Comparison of ENCODE assay signal across 13 cellular contexts in genomic region chr17:49843774-49844350, GRCh38. TPM values are rescaled to one million over a fixed set of nuclear protein-coding genes. Genes with fewer than 3 reads are reported as not detected.
DNase-seq lines count a peak whose midpoint lies in the region; ATAC-seq, FAIRE-seq and TF ChIP-seq lines count a peak whose summit lies in the region.
"Had no signal": no experiment of that assay in that cellular context is flagged by ENCODE, and none has a peak within 500 bp of the region (broad histone marks: within the 10 kb centered on the region; RNA-seq: fewer than 3 reads in every experiment).

No MANE protein-coding gene starts in this region.

- H3K9me2 ChIP-seq in MM.1S (replicated peaks; ENCODE audit: insufficient read depth, low read length) = no peaks in the 10 kb centered on the region

- H2AFZ ChIP-seq in MM.1S (ENCODE audit: low read length) = no peak overlapping the region

- no peaks in the 10 kb centered on the region for H3F3A ChIP-seq in MM.1S (ENCODE audit: insufficient read depth, low read length)

- H3K9ac ChIP-seq in MM.1S (ENCODE audit: low read length) = no peak overlapping the region

- no peak for FAIRE-seq in bronchial epithelial cell (lab: Jason Lieb, UNC)

- ATAC-seq in activated CD8-positive, alpha-beta memory T cell treated with anti-CD3 and anti-CD28 coated beads, Interleukin-2, amount 10 ng/mL, durations not matched to agents 7 days and 5 days = peak; percentile 42
- no peak for ATAC-seq in GM18517 (IDR thresholded peaks at IDR 0.05; ENCODE audit: unreplicated experiment)

- peak; percentile 48 for DNase-seq in activated CD8-positive, alpha-beta memory T cell treated with anti-CD3 and anti-CD28 coated beads, Interleukin-2, amount 10 ng/mL, durations not matched to agents 7 days and 5 days
- DNase-seq in activated CD8-positive, alpha-beta memory T cell treated with anti-CD3 and anti-CD28 coated beads, Interleukin-2, amount 50 U/mL, for 4 hours = no peak
- DNase-seq in MM.1S (no peak), bronchial epithelial cell (ENCODE audit: low read depth) (no peak), posterior vena cava (ENCODE audit: low spot score) (peak; percentile 22), kidney tubule cell (ENCODE audit: low spot score) (no peak), pons (ENCODE audit: low spot score) (no peak)
- DNase-seq: COR-L47, foreskin melanocyte, GOT3 had no signal

- no peaks in the 10 kb centered on the region for H3K4me1 ChIP-seq in MM.1S (ENCODE audit: low read length)

- H3K27me3 ChIP-seq in MM.1S (replicated peaks; ENCODE audit: insufficient read depth, low read length) (no peaks in the 10 kb centered on the region), bronchial epithelial cell (ENCODE audit: control insufficient read depth, insufficient read depth, low read length) (no peaks in the 10 kb centered on the region)

- CTCF ChIA-PET in activated CD8-positive, alpha-beta memory T cell treated with anti-CD3 and anti-CD28 coated beads, Interleukin-2, amount 10 ng/mL, durations not matched to agents 7 days and 5 days (lab: Charles Lee) = interaction anchor here (0.8 to 1.9 kb wide), 6 partner anchors 11 to 276 kb away, joined by 3 to 6 read pairs (median 4); no protein-coding TSS in a partner anchor

- H3K79me2 ChIP-seq in MM.1S (ENCODE audit: low read length) = no peaks in the 10 kb centered on the region

- no peak overlapping the region for H3K27ac ChIP-seq in MM.1S (ENCODE audit: low read length)

- no peaks in the 10 kb centered on the region for H3K9me3 ChIP-seq in MM.1S (replicated peaks; ENCODE audit: insufficient read depth, low read length)

- H3K27me3 Mint-ChIP-seq in activated CD8-positive, alpha-beta memory T cell treated with anti-CD3 and anti-CD28 coated beads, Interleukin-2, amount 10 ng/mL, durations not matched to agents 7 days and 5 days = no peaks in the 10 kb centered on the region

- intact Hi-C loops in posterior vena cava (cut with DNase I) = no loop called here

- H3K36me3 ChIP-seq in MM.1S (replicated peaks; ENCODE audit: insufficient read depth, low read length) (no peaks in the 10 kb centered on the region), bronchial epithelial cell (ENCODE audit: control insufficient read depth, insufficient read depth, low read length) (no peaks in the 10 kb centered on the region)

- H3K4me3 Mint-ChIP-seq in activated CD8-positive, alpha-beta memory T cell treated with anti-CD3 and anti-CD28 coated beads, Interleukin-2, amount 10 ng/mL, durations not matched to agents 7 days and 5 days = no peak overlapping the region

- H3K9me3 Mint-ChIP-seq in activated CD8-positive, alpha-beta memory T cell treated with anti-CD3 and anti-CD28 coated beads, Interleukin-2, amount 10 ng/mL, durations not matched to agents 7 days and 5 days (ENCODE audit: low read depth) = no peaks in the 10 kb centered on the region

- TF ChIP-seq CTCF in MM.1S (IDR thresholded peaks at IDR 0.05; ENCODE audit: low read length) (peak; percentile 47), bronchial epithelial cell (IDR thresholded peaks at IDR 0.05; ENCODE audit: insufficient read depth, low read length, severe bottlenecking) (peak; percentile 59)

- no peak overlapping the region for H3K4me2 ChIP-seq in MM.1S (ENCODE audit: low read depth, low read length)

- H3K27ac Mint-ChIP-seq in activated CD8-positive, alpha-beta memory T cell treated with anti-CD3 and anti-CD28 coated beads, Interleukin-2, amount 10 ng/mL, durations not matched to agents 7 days and 5 days = no peak overlapping the region

- no peak overlapping the region for H3K4me3 ChIP-seq in MM.1S (ENCODE audit: low read length)
- H3K4me3 ChIP-seq in bronchial epithelial cell (ENCODE audit: low read depth, low read length) = no peak overlapping the region

- peaks cover 15% of the 10 kb centered on the region for H3K4me1 Mint-ChIP-seq in activated CD8-positive, alpha-beta memory T cell treated with anti-CD3 and anti-CD28 coated beads, Interleukin-2, amount 10 ng/mL, durations not matched to agents 7 days and 5 days

- no peaks in the 10 kb centered on the region for H4K20me1 ChIP-seq in MM.1S (ENCODE audit: insufficient read depth, low read length)

- no peaks in the 10 kb centered on the region for H3K36me3 Mint-ChIP-seq in activated CD8-positive, alpha-beta memory T cell treated with anti-CD3 and anti-CD28 coated beads, Interleukin-2, amount 10 ng/mL, durations not matched to agents 7 days and 5 days

RNA-seq across cellular contexts. Expression of gene TAC4, which starts 4.0 kb away (rescaled TPM):
- not detected for total RNA-seq in activated CD8-positive, alpha-beta memory T cell treated with anti-CD3 and anti-CD28 coated beads, Interleukin-2, amount 10 ng/mL, durations not matched to agents 7 days and 5 days
- not detected in 2 replicates for total RNA-seq in bronchial epithelial cell
- not detected for total RNA-seq in posterior vena cava
- total RNA-seq: activated CD8-positive, alpha-beta memory T cell treated with anti-CD3 and anti-CD28 coated beads for 36 hours; pulmonary artery endothelial cell had no signal

RNA-seq across cellular contexts. Expression of gene KAT7, which starts 55.4 kb away (rescaled TPM):
- total RNA-seq in activated CD8-positive, alpha-beta memory T cell treated with anti-CD3 and anti-CD28 coated beads, Interleukin-2, amount 10 ng/mL, durations not matched to agents 7 days and 5 days = 10 to 100 TPM; 76.9 to 80.6 TPM
- total RNA-seq in bronchial epithelial cell (12.4 and 18.8 TPM in 2 replicates), posterior vena cava (10 to 100 TPM; 50.2 to 58.1 TPM)

Comparison
In these comparisons a context has a peak if more than half of its experiments do, and no peak if none do; other contexts are left out.
1. DNase-seq: peak in activated CD8-positive, alpha-beta memory T cell treated with anti-CD3 and anti-CD28 coated beads, Interleukin-2, amount 10 ng/mL, durations not matched to agents 7 days and 5 days (single experiment) and posterior vena cava (single experiment); none in activated CD8-positive, alpha-beta memory T cell treated with anti-CD3 and anti-CD28 coated beads, Interleukin-2, amount 50 U/mL, for 4 hours (single experiment), MM.1S (single experiment), bronchial epithelial cell (single experiment), kidney tubule cell (single experiment) and pons (single experiment).